ENCODE assay signal across 1 cellular context in genomic region chr20:17710379-17711305, GRCh38.
TF ChIP-seq lines count a peak whose summit lies in the region.

No MANE protein-coding gene starts in this region.

TF ChIP-seq in GM23338, 12 proteins besides CTCF, POLR2A, EP300 and RAD21 (continued from another document):
- TF ChIP-seq ZNF462 (CRISPR knock-in tag; IDR thresholded peaks at IDR 0.05): no peak
- no peak for TF ChIP-seq NANOG (IDR thresholded peaks at IDR 0.05; ENCODE audit: borderline replicate concordance)
- TF ChIP-seq POLR2AphosphoS5 (IDR thresholded peaks at IDR 0.05; ENCODE audit: low read depth): no peak
- no peak for TF ChIP-seq EZH2phosphoT487 (IDR thresholded peaks at IDR 0.05; ENCODE audit: unreplicated experiment)
- no peak for TF ChIP-seq ZNF114 (CRISPR knock-in tag; IDR thresholded peaks at IDR 0.05)
- TF ChIP-seq ZNF331 (CRISPR knock-in tag; IDR thresholded peaks at IDR 0.05; ENCODE audit: low read depth): no peak
- no peak for TF ChIP-seq JUNB (IDR thresholded peaks at IDR 0.05; ENCODE audit: unreplicated experiment)
TF ChIP-seq in GM23338: peak in this region for 0.
